ENCODE assay signal across 21 cellular contexts in the genomic region with DNA sequence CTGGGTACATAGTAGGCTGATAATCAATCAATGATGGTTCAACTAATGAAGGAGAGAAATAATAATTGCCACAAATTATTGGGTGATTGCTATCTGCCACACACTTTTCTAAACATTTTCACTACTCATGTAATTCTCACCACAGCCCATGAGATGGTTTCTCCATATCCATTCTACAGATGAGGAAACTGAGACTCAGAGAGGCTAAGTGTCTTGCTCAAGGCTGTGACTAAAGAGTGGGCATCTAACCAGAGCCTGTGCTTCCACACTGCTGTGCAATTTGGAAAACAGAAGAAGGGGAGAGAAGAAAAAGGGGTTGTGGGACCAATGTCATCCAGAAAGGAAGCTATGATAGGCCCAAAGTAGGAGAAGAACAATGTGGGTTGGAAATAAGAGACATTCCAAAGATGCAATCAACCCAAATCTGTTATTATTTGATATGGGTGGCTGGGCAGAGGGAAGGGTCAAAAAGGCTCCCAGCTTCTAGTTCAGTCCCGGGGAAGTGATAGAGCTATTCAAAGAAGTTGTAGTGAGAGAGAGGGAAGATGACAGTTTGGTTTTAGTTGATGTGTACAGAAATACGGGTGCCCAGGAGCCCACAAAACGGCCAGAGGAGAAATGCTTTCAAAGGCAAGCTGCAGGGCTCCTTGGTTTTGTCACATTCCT. TPM values are rescaled to one million over a fixed set of nuclear protein-coding genes. Genes with fewer than 3 reads are reported as not detected.
"Had no signal": no experiment of that assay in that cellular context is flagged by ENCODE, and none has a peak within 500 bp of the region (broad histone marks: within the 10 kb centered on the region; RNA-seq: fewer than 3 reads in every experiment).

No MANE protein-coding gene starts in this region.

- H3K27ac ChIP-seq: ascending aorta, left ventricle myocardium inferior, tibial artery had no signal

- H3K36me3 ChIP-seq: ascending aorta, left ventricle myocardium inferior, pancreas, tibial artery had no signal

- FAIRE-seq: colon, pancreas had no signal

- H3K27me3 ChIP-seq: ascending aorta, tibial artery had no signal

- DNase-seq: activated CD4-positive, alpha-beta T cell treated with anti-CD3 and anti-CD28 coated beads for 1 hour; activated CD4-positive, alpha-beta T cell treated with anti-CD3 and anti-CD28 coated beads, Interleukin-2, amount 50 U/mL, for 1 hour; activated CD8-positive, alpha-beta T cell treated with anti-CD3 and anti-CD28 coated beads, Interleukin-2, amount 10 ng/mL, durations not matched to agents 7 days and 5 days; activated gamma-delta T cell treated with Interleukin-2 at 50 U/mL for 16 hours; central memory CD4-positive, alpha-beta T cell; effector memory CD4-positive, alpha-beta T cell; left ventricle myocardium inferior; midbrain; stimulated activated CD4-positive, alpha-beta T cell treated with anti-CD3 and anti-CD28 coated beads, Interleukin-2, amount 100 ng/mL, for 24 hours; stimulated activated naive CD8-positive, alpha-beta T cell treated with anti-CD3 and anti-CD28 coated beads, Interleukin-15, amount 100 ng/mL, for 72 hours; tibial artery had no signal

- H3K4me3 ChIP-seq: left ventricle myocardium inferior, pancreas, tibial artery had no signal

- ATAC-seq: activated CD8-positive, alpha-beta T cell treated with anti-CD3 and anti-CD28 coated beads, Interleukin-2, amount 10 ng/mL, durations not matched to agents 7 days and 5 days; activated naive CD4-positive, alpha-beta T cell treated with anti-CD3 and anti-CD28 coated beads, Interleukin-2, amount 50 U/mL, for 72 hours; esophagus mucosa; natural killer cell treated with Interleukin-12 subunit alpha and Interleukin-12 subunit beta and Interleukin-15 and Interleukin-18, amount 100 ng/mL, for 72 hours; stimulated activated effector memory CD8-positive, alpha-beta T cell treated with anti-CD3 and anti-CD28 coated beads, Interleukin-12 subunit alpha, Interleukin-12 subunit beta, amount 100 ng/mL, for 72 hours; stimulated activated naive CD8-positive, alpha-beta T cell treated with anti-CD3 and anti-CD28 coated beads, Interleukin-15, amount 100 ng/mL, for 72 hours had no signal

- H3K4me1 ChIP-seq: ascending aorta, left ventricle myocardium inferior, pancreas, tibial artery had no signal

- H3K9me3 ChIP-seq: ascending aorta, left ventricle myocardium inferior, pancreas, tibial artery had no signal

RNA-seq across cellular contexts. Expression of a gene that starts 0.5 kb away (rescaled TPM):
- total RNA-seq: activated CD8-positive, alpha-beta T cell treated with anti-CD3 and anti-CD28 coated beads, Interleukin-2, amount 10 ng/mL, durations not matched to agents 7 days and 5 days; activated naive CD4-positive, alpha-beta T cell treated with anti-CD3 and anti-CD28 coated beads, Interleukin-2, amount 50 U/mL, for 72 hours; dermis microvascular lymphatic vessel endothelial cell; esophagus mucosa; left ventricle myocardium inferior; mammary epithelial cell; natural killer cell treated with Interleukin-12 subunit alpha and Interleukin-12 subunit beta and Interleukin-15 and Interleukin-18, amount 100 ng/mL, for 72 hours; pulmonary artery endothelial cell had no signal
- polyA plus RNA-seq: mammary epithelial cell had no signal
